Comparison of ENCODE assay signal across 1 cellular context in genomic region chr14:20632831-20633771, GRCh38.
TF ChIP-seq lines count a peak whose summit lies in the region.

No MANE protein-coding gene starts in this region.

TF ChIP-seq in HEK293, 187 proteins besides CTCF, POLR2A, EP300 and RAD21 (continued from another document):
- TF ChIP-seq MYNN (tag by site-specific recombination; IDR thresholded peaks at IDR 0.05; ENCODE audit: borderline replicate concordance) (no peak), GLIS1 (tag by site-specific recombination; IDR thresholded peaks at IDR 0.05) (no peak)
TF ChIP-seq in HEK293: peak in this region for 43.
